In genomic region chr6:75543311-75543710, GRCh38 we compare ENCODE assay signal across 8 cellular contexts. TPM values are rescaled to one million over a fixed set of nuclear protein-coding genes. Genes with fewer than 3 reads are reported as not detected.
"Had no signal": no experiment of that assay in that cellular context is flagged by ENCODE, and none has a peak within 500 bp of the region (broad histone marks: within the 10 kb centered on the region; RNA-seq: fewer than 3 reads in every experiment).

No MANE protein-coding gene starts in this region.

- H3K4me1 ChIP-seq: HAP-1 had no signal

- H3K9me3 ChIP-seq: HAP-1 had no signal

- H2AFZ ChIP-seq: GM23248 had no signal

- H3K4me2 ChIP-seq: GM23338 had no signal

- DNase-seq: GM23248, GOT3, H7, H9, HCEC 1CT, HFFc6 had no signal

- H3K9ac ChIP-seq: GM23248 had no signal

- H3K27ac ChIP-seq: GM23248 had no signal

- H3K36me3 ChIP-seq: HAP-1 had no signal

- H3K4me3 ChIP-seq: GM23248, GM23338, HAP-1 had no signal

RNA-seq across cellular contexts. Expression of gene FILIP1, which starts 49.7 kb away (rescaled TPM):
- polyA plus RNA-seq: GM23248 had no signal
